9 cellular contexts compared by ENCODE assay signal in the genomic region with DNA sequence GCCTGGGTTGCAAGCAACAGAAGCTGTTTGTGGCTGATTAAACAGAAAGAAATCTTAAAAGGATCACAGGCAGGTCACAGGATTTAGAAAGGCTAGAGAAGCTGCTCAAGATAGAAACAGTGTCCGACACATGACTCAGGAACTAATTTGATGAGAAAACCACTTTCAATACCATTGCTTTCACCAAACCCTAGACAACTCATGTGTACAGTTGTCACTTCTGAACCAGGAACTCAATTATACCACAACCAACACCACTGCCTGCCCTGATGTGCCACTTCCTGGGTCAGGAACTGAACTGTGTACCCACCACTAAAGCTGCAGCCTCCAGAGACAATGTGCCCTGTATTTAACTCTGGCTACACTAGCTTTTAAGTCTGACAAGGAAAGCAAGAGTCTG. TPM values are rescaled to one million over a fixed set of nuclear protein-coding genes. Genes with fewer than 3 reads are reported as not detected.
DNase-seq lines count a peak whose midpoint lies in the region; ATAC-seq lines count a peak whose summit lies in the region.
"Had no signal": no experiment of that assay in that cellular context is flagged by ENCODE, and none has a peak within 500 bp of the region (broad histone marks: within the 10 kb centered on the region; RNA-seq: fewer than 3 reads in every experiment).

No MANE protein-coding gene starts in this region.

- H3K27me3 ChIP-seq in CD4-positive, alpha-beta memory T cell (ENCODE audit: insufficient read depth, low read length): no peaks in the 10 kb centered on the region

- no peaks in the 10 kb centered on the region for H3K27me3 Mint-ChIP-seq in CD4-positive, alpha-beta memory T cell
- no peaks in the 10 kb centered on the region for H3K27me3 Mint-ChIP-seq in activated naive CD4-positive, alpha-beta T cell treated with anti-CD3 and anti-CD28 coated beads, Interleukin-2, amount 10 ng/mL, durations not matched to agents 7 days and 5 days

- peak; percentile 25 to 51 (median 43) for DNase-seq in CD4-positive, alpha-beta memory T cell
- peak; percentile 65 for DNase-seq in activated naive CD4-positive, alpha-beta T cell treated with anti-CD3 and anti-CD28 coated beads, Interleukin-2, amount 10 ng/mL, durations not matched to agents 7 days and 5 days
- DNase-seq in NCI-H446 (lab: John Stamatoyannopoulos, UW) (no peak), NCI-H345 (lab: John Stamatoyannopoulos, UW) (no peak), cardiac septum (ENCODE audit: low spot score) (no peak), HT-29 (ENCODE audit: low spot score) (no peak)

- intact Hi-C loops in CD4-positive, alpha-beta memory T cell (cut with micrococcal nuclease): no loop called here
- intact Hi-C loops in cardiac septum (cut with DNase I): no loop called here

- no peaks in the 10 kb centered on the region for H3K36me3 ChIP-seq in CD4-positive, alpha-beta memory T cell (ENCODE audit: insufficient read depth, low read length)

- peak overlapping the region; percentile 46 to 82 (median 71) for H3K4me3 Mint-ChIP-seq in CD4-positive, alpha-beta memory T cell
- H3K4me3 Mint-ChIP-seq in activated naive CD4-positive, alpha-beta T cell treated with anti-CD3 and anti-CD28 coated beads, Interleukin-2, amount 10 ng/mL, durations not matched to agents 7 days and 5 days: peak overlapping the region; percentile 42

- no peaks in the 10 kb centered on the region for H3K9me3 Mint-ChIP-seq in CD4-positive, alpha-beta memory T cell
- H3K9me3 Mint-ChIP-seq in activated naive CD4-positive, alpha-beta T cell treated with anti-CD3 and anti-CD28 coated beads, Interleukin-2, amount 10 ng/mL, durations not matched to agents 7 days and 5 days: no peaks in the 10 kb centered on the region

- peaks cover 34% of the 10 kb centered on the region for H3K4me1 ChIP-seq in CD4-positive, alpha-beta memory T cell (ENCODE audit: insufficient read depth, low read length)

- POLR2A ChIA-PET in CD4-positive, alpha-beta memory T cell (lab: Charles Lee; ENCODE audit: partially characterized antibody): interaction anchor here (1.6 kb wide), 1 partner anchor 58 kb away, joined by 7 read pairs; no protein-coding TSS in a partner anchor

- H3K4me3 ChIP-seq in CD4-positive, alpha-beta memory T cell (ENCODE audit: low read length in 2 of 2): no peak overlapping the region

- H3K4me1 Mint-ChIP-seq in CD4-positive, alpha-beta memory T cell: peaks cover 33 to 63% (median 45%) of the 10 kb centered on the region in 4 donors
- peaks cover 41% of the 10 kb centered on the region for H3K4me1 Mint-ChIP-seq in activated naive CD4-positive, alpha-beta T cell treated with anti-CD3 and anti-CD28 coated beads, Interleukin-2, amount 10 ng/mL, durations not matched to agents 7 days and 5 days

- peak overlapping the region; percentile 48 to 90 (median 75) for H3K27ac Mint-ChIP-seq in CD4-positive, alpha-beta memory T cell
- peak overlapping the region; percentile 90 for H3K27ac Mint-ChIP-seq in activated naive CD4-positive, alpha-beta T cell treated with anti-CD3 and anti-CD28 coated beads, Interleukin-2, amount 10 ng/mL, durations not matched to agents 7 days and 5 days

- H3K27ac ChIP-seq in CD4-positive, alpha-beta memory T cell (ENCODE audit: low read depth, low read length): peak overlapping the region; percentile 30

- CTCF ChIA-PET in CD4-positive, alpha-beta memory T cell (lab: Charles Lee; ENCODE audit: partially characterized antibody): interaction anchor here (1.1 kb wide), 1 partner anchor 21 kb away, joined by 3 read pairs; no protein-coding TSS in a partner anchor
- CTCF ChIA-PET in activated naive CD4-positive, alpha-beta T cell treated with anti-CD3 and anti-CD28 coated beads, Interleukin-2, amount 10 ng/mL, durations not matched to agents 7 days and 5 days (lab: Charles Lee): interaction anchor here (1.4 kb wide), 1 partner anchor 12 kb away, joined by 4 read pairs; no protein-coding TSS in a partner anchor

- no peaks in the 10 kb centered on the region for H3K9me3 ChIP-seq in CD4-positive, alpha-beta memory T cell (ENCODE audit: control insufficient read depth in 1 of 2, low read length in 2 of 2)

- ATAC-seq in GM19438 (IDR thresholded peaks at IDR 0.05; ENCODE audit: low read depth, unreplicated experiment) (peak; percentile 68), HG03460 (IDR thresholded peaks at IDR 0.05; ENCODE audit: unreplicated experiment) (peak; percentile 74)

- peaks cover 15 to 19% of the 10 kb centered on the region in 2 donors for H3K36me3 Mint-ChIP-seq in CD4-positive, alpha-beta memory T cell
- H3K36me3 Mint-ChIP-seq in activated naive CD4-positive, alpha-beta T cell treated with anti-CD3 and anti-CD28 coated beads, Interleukin-2, amount 10 ng/mL, durations not matched to agents 7 days and 5 days: peaks cover 21% of the 10 kb centered on the region

RNA-seq across cellular contexts. Expression of a gene that starts 6.9 kb away (rescaled TPM):
- total RNA-seq in CD4-positive, alpha-beta memory T cell: 10 to 100 TPM; 26.5 to 30.6 TPM
- polyA plus RNA-seq in CD4-positive, alpha-beta memory T cell: 1 to 10 TPM in 1 of 2 donors, under 1 TPM in 1; 0.46 to 2.3 TPM
- total RNA-seq in cardiac septum: 314 TPM
- total RNA-seq in HT-29 (2014; rRNA removed; shearing (Covaris generic)): 8.4 and 8.5 TPM in 2 replicates

RNA-seq across cellular contexts. Expression of a gene that starts 7.0 kb away (rescaled TPM):
- 10 to 100 TPM; 22.8 to 25.5 TPM for total RNA-seq in CD4-positive, alpha-beta memory T cell
- polyA plus RNA-seq in CD4-positive, alpha-beta memory T cell: 1 to 10 TPM; 6.8 to 9.6 TPM
- total RNA-seq in cardiac septum: 8.7 TPM
- total RNA-seq in HT-29 (2014; rRNA removed; shearing (Covaris generic)): 0.83 and 1.3 TPM in 2 replicates

RNA-seq across cellular contexts. Expression of a gene that starts 56.0 kb away (rescaled TPM):
- not detected for total RNA-seq in CD4-positive, alpha-beta memory T cell
- not detected for polyA plus RNA-seq in CD4-positive, alpha-beta memory T cell
- total RNA-seq in cardiac septum: not detected
- total RNA-seq in HT-29 (2014; rRNA removed; shearing (Covaris generic)): not detected in 2 replicates
- total RNA-seq: activated CD8-positive, alpha-beta memory T cell treated with anti-CD3 and anti-CD28 coated beads for 36 hours had no signal

Comparison
In these comparisons a context has a peak if more than half of its experiments do, and no peak if none do; other contexts are left out.
1. DNase-seq: peak in CD4-positive, alpha-beta memory T cell (5 of 5) and activated naive CD4-positive, alpha-beta T cell treated with anti-CD3 and anti-CD28 coated beads, Interleukin-2, amount 10 ng/mL, durations not matched to agents 7 days and 5 days (single experiment); none in NCI-H446 (0 of 2), NCI-H345 (single experiment), cardiac septum (single experiment) and HT-29 (single experiment).